7 cellular contexts compared by ENCODE assay signal in genomic region chr1:121221766-121222165, GRCh38. TPM values are rescaled to one million over a fixed set of nuclear protein-coding genes. Genes with fewer than 3 reads are reported as not detected.
DNase-seq lines count a peak whose midpoint lies in the region; ATAC-seq lines count a peak whose summit lies in the region.
"Not testable (repeated sequence)": the region's sequence is repeated elsewhere in the genome, so short reads cannot be mapped to it uniquely, and the experiment has no call there.

No MANE protein-coding gene starts in this region.

- not testable (repeated sequence) for H3K9me3 Mint-ChIP-seq in activated CD4-positive, alpha-beta memory T cell treated with anti-CD3 and anti-CD28 coated beads, Interleukin-2, amount 10 ng/mL, durations not matched to agents 7 days and 5 days; memory B cell

- H3K4me1 Mint-ChIP-seq in activated CD4-positive, alpha-beta memory T cell treated with anti-CD3 and anti-CD28 coated beads, Interleukin-2, amount 10 ng/mL, durations not matched to agents 7 days and 5 days; memory B cell: not testable (repeated sequence)

- H3K27ac Mint-ChIP-seq in activated CD4-positive, alpha-beta memory T cell treated with anti-CD3 and anti-CD28 coated beads, Interleukin-2, amount 10 ng/mL, durations not matched to agents 7 days and 5 days: not testable (repeated sequence)
- peak overlapping the region; percentile 84 for H3K27ac Mint-ChIP-seq in memory B cell

- ATAC-seq in GM18867 (IDR thresholded peaks at IDR 0.05; ENCODE audit: unreplicated experiment) (peak; percentile 66), GM19468 (IDR thresholded peaks at IDR 0.05; ENCODE audit: extremely low read depth, unreplicated experiment) (peak; percentile 48), HG02642 (IDR thresholded peaks at IDR 0.05; ENCODE audit: poor library complexity, unreplicated experiment) (peak; percentile 53), HG03108 (IDR thresholded peaks at IDR 0.05; ENCODE audit: unreplicated experiment) (peak; percentile 32), memory B cell (ENCODE audit: low read depth) (peak; percentile 68)

- not testable (repeated sequence) for H3K27me3 Mint-ChIP-seq in activated CD4-positive, alpha-beta memory T cell treated with anti-CD3 and anti-CD28 coated beads, Interleukin-2, amount 10 ng/mL, durations not matched to agents 7 days and 5 days; memory B cell

- not testable (repeated sequence) for H3K36me3 Mint-ChIP-seq in activated CD4-positive, alpha-beta memory T cell treated with anti-CD3 and anti-CD28 coated beads, Interleukin-2, amount 10 ng/mL, durations not matched to agents 7 days and 5 days (ENCODE audit: low read depth); memory B cell

- CTCF ChIA-PET in activated CD4-positive, alpha-beta memory T cell treated with anti-CD3 and anti-CD28 coated beads, Interleukin-2, amount 10 ng/mL, durations not matched to agents 7 days and 5 days (lab: Charles Lee): not testable (repeated sequence)

- POLR2A ChIA-PET in activated CD4-positive, alpha-beta memory T cell treated with anti-CD3 and anti-CD28 coated beads, Interleukin-2, amount 10 ng/mL, durations not matched to agents 7 days and 5 days (lab: Charles Lee): not testable (repeated sequence)

- peak; percentile 67 for DNase-seq in LHCN-M2 (ENCODE audit: low read depth)
- peak; percentile 16 for DNase-seq in activated CD4-positive, alpha-beta memory T cell treated with anti-CD3 and anti-CD28 coated beads, Interleukin-2, amount 10 ng/mL, durations not matched to agents 7 days and 5 days
- DNase-seq in memory B cell (ENCODE audit: low spot score in 2 of 2): peak; percentile 26 to 28

- not testable (repeated sequence) for H3K4me3 Mint-ChIP-seq in activated CD4-positive, alpha-beta memory T cell treated with anti-CD3 and anti-CD28 coated beads, Interleukin-2, amount 10 ng/mL, durations not matched to agents 7 days and 5 days; memory B cell

RNA-seq across cellular contexts. Expression of gene SRGAP2C, which starts 37.0 kb away (rescaled TPM):
- 7.4 and 9.2 TPM in 2 replicates for total RNA-seq in LHCN-M2 (2014; rRNA removed)
- polyA plus RNA-seq in LHCN-M2 (2012): 1.9 TPM
- 10 to 100 TPM; 32.3 to 33.6 TPM for total RNA-seq in activated CD4-positive, alpha-beta memory T cell treated with anti-CD3 and anti-CD28 coated beads, Interleukin-2, amount 10 ng/mL, durations not matched to agents 7 days and 5 days

RNA-seq across cellular contexts. Expression of gene FAM72B, which starts 37.6 kb away (rescaled TPM):
- 6.3 TPM in 2 replicates for total RNA-seq in LHCN-M2 (2014; rRNA removed)
- polyA plus RNA-seq in LHCN-M2 (2012): 2.3 TPM
- total RNA-seq in activated CD4-positive, alpha-beta memory T cell treated with anti-CD3 and anti-CD28 coated beads, Interleukin-2, amount 10 ng/mL, durations not matched to agents 7 days and 5 days: 10 to 100 TPM; 28.9 to 31.6 TPM

Comparison
In these comparisons a context has a peak if more than half of its experiments do, and no peak if none do; other contexts are left out.
1. Peak in every context shown above with its lines: DNase-seq and ATAC-seq.
2. DNase-seq: peak in every context shown above with its lines; median percentile 67 in LHCN-M2; 27 in memory B cell; 16 in activated CD4-positive, alpha-beta memory T cell treated with anti-CD3 and anti-CD28 coated beads, Interleukin-2, amount 10 ng/mL, durations not matched to agents 7 days and 5 days.